12 cellular contexts compared by ENCODE assay signal in genomic region chr19:40745402-40745780, GRCh38. TPM values are rescaled to one million over a fixed set of nuclear protein-coding genes. Genes with fewer than 3 reads are reported as not detected.
DNase-seq lines count a peak whose midpoint lies in the region; ATAC-seq and TF ChIP-seq lines count a peak whose summit lies in the region.
"Had no signal": no experiment of that assay in that cellular context is flagged by ENCODE, and none has a peak within 500 bp of the region (broad histone marks: within the 10 kb centered on the region; RNA-seq: fewer than 3 reads in every experiment).

No MANE protein-coding gene starts in this region.

- peaks cover 19% of the 10 kb centered on the region for H3K4me1 ChIP-seq in GM23338 (ENCODE audit: insufficient read depth)
- H3K4me1 ChIP-seq in psoas muscle, result peaks cover 10% of the 10 kb centered on the region

- peaks cover 31% of the 10 kb centered on the region for H3K4me1 Mint-ChIP-seq in GM23338

- intact Hi-C loops in psoas muscle (cut with DNase I), result no loop called here

- no peak overlapping the region for H3K4me3 Mint-ChIP-seq in GM23338
- H3K4me3 Mint-ChIP-seq: T-helper 1 cell treated with Interleukin-12 subunit alpha and Interleukin-12 subunit beta and Interleukin-4 antibody, amounts not matched to agents 30 μg/mL and 1 μg/mL, for 36 hours had no signal

- no peaks in the 10 kb centered on the region; the same call in 1 of the 2 replicates for H3K36me3 ChIP-seq in GM23338 (ENCODE audit: insufficient read depth)
- peaks cover 0 to 28% of the 10 kb centered on the region in 2 donors for H3K36me3 ChIP-seq in psoas muscle (ENCODE audit: insufficient read depth in 1 of 2, low read depth in 1 of 2)

- WGBS in psoas muscle, 3 donors, result 72 to 78% (median 76%) methylated on average over 7 of the region's 7 CpGs

- TF ChIP-seq CTCF in GM23338 (conservative IDR thresholded peaks at IDR 0.05; ENCODE audit: low read depth in 2 of 2) (no peak), psoas muscle (IDR thresholded peaks at IDR 0.05) (no peak)

- H3K27ac Mint-ChIP-seq in GM23338, result no peak overlapping the region
- H3K27ac Mint-ChIP-seq: T-helper 1 cell treated with Interleukin-12 subunit alpha and Interleukin-12 subunit beta and Interleukin-4 antibody, amounts not matched to agents 30 μg/mL and 1 μg/mL, for 36 hours had no signal

- peak overlapping the region; percentile 57 for H3K4me2 ChIP-seq in GM23338

- peaks cover 20% of the 10 kb centered on the region for H3K27me3 Mint-ChIP-seq in GM23338 (ENCODE audit: insufficient read depth, low read depth, poor library complexity)

- no peak for ATAC-seq in GM23338
- no peak for ATAC-seq in psoas muscle
- no peak for ATAC-seq in HG03135 (IDR thresholded peaks at IDR 0.05; ENCODE audit: unreplicated experiment)

- no peaks in the 10 kb centered on the region for H3F3A ChIP-seq in GM23338 (replicated peaks; ENCODE audit: low read depth)

- peak overlapping the region; percentile 86; the same call in 1 of the 2 replicates for H3K27ac ChIP-seq in GM23338 (ENCODE audit: low read depth)
- peak overlapping the region; percentile 5 for H3K27ac ChIP-seq in epithelial cell of prostate
- H3K27ac ChIP-seq in psoas muscle, result peak overlapping the region; percentile 10

- H3K4me3 ChIP-seq in GM23338 (no peak overlapping the region), psoas muscle (no peak overlapping the region)

- no peak overlapping the region for H2AFZ ChIP-seq in GM23338

- no peaks in the 10 kb centered on the region for H4K20me1 ChIP-seq in GM23338 (replicated peaks; ENCODE audit: insufficient read depth)

- no peak for DNase-seq in GM23338 (ENCODE audit: low spot score)
- no peak for DNase-seq in epithelial cell of prostate (ENCODE audit: low read depth, low spot score)
- DNase-seq in psoas muscle, result no peak
- DNase-seq in ecto neural progenitor cell (ENCODE audit: low spot score), result no peak
- DNase-seq in NCI-H510A treated with DMSO at 0.1 percent for 48 hours (lab: John Stamatoyannopoulos, UW), result no peak
- DNase-seq: Calu3; hippocampal formation; NCI-H748 treated with DMSO at 0.1 percent for 48 hours; stimulated activated CD4-positive, alpha-beta T cell treated with anti-CD3 and anti-CD28 coated beads, Interleukin-4, amount 100 ng/mL, for 4 hours had no signal

- H3K27me3 ChIP-seq in GM23338 (ENCODE audit: insufficient read depth) (no peaks in the 10 kb centered on the region), psoas muscle (ENCODE audit: insufficient read depth in 3 of 3, low read length in 2 of 3) (no peaks in the 10 kb centered on the region)

- H3K36me3 Mint-ChIP-seq in GM23338 (ENCODE audit: low read depth), result peaks cover 20% of the 10 kb centered on the region

- H3K9me3 ChIP-seq in psoas muscle, result no peaks in the 10 kb centered on the region

- H3K9me2 ChIP-seq in GM23338 (ENCODE audit: insufficient read depth), result no peaks in the 10 kb centered on the region; the same call in 1 of the 2 replicates

- H3K79me2 ChIP-seq in GM23338 (replicated peaks; ENCODE audit: insufficient read depth), result peaks cover 5% of the 10 kb centered on the region

- H3K9me3 Mint-ChIP-seq in GM23338, result no peaks in the 10 kb centered on the region
- H3K9me3 Mint-ChIP-seq: T-helper 1 cell treated with Interleukin-12 subunit alpha and Interleukin-12 subunit beta and Interleukin-4 antibody, amounts not matched to agents 30 μg/mL and 1 μg/mL, for 36 hours had no signal

TF ChIP-seq in GM23338, 12 proteins besides CTCF, POLR2A, EP300 and RAD21 (continues in another document):
- TF ChIP-seq ETS1 (IDR thresholded peaks at IDR 0.05) (no peak), POLR2AphosphoS5 (IDR thresholded peaks at IDR 0.05; ENCODE audit: low read depth) (no peak), ZNF114 (CRISPR knock-in tag; IDR thresholded peaks at IDR 0.05) (no peak), JUNB (IDR thresholded peaks at IDR 0.05; ENCODE audit: unreplicated experiment) (no peak), EZH2 (IDR thresholded peaks at IDR 0.05; ENCODE audit: low read depth, unreplicated experiment) (no peak)

RNA-seq across cellular contexts. Expression of gene ACTMAP, which starts 4.9 kb away (rescaled TPM):
- total RNA-seq in GM23338 (2014; rRNA removed; shearing (Covaris generic)), result 10.3 and 14.9 TPM in 2 replicates
- 16.7 and 17.9 TPM in 2 replicates for polyA plus RNA-seq in GM23338 (2016; fragmentation: Nextera tagmentation; extraction: Ambion mirVana)
- 10 to 100 TPM in 2 of 4 donors, 1 to 10 TPM in 2; 6.7 to 13.3 (median 9.6) TPM for total RNA-seq in psoas muscle
- polyA plus RNA-seq in psoas muscle, result 1 to 10 TPM; 5.1 to 8.9 (median 6.6) TPM
- polyA plus RNA-seq: neural cell had no signal

RNA-seq across cellular contexts. Expression of gene SNRPA, which starts 5.6 kb away (rescaled TPM):
- total RNA-seq in GM23338 (2014; rRNA removed; shearing (Covaris generic)), result 239 and 295 TPM in 2 replicates
- polyA plus RNA-seq in GM23338 (2016; fragmentation: Nextera tagmentation; extraction: Ambion mirVana), result 321 and 326 TPM in 2 replicates
- 10 to 100 TPM; 27.5 to 43.6 (median 33.5) TPM for total RNA-seq in psoas muscle
- 10 to 100 TPM; 21.5 to 34.2 (median 22.5) TPM for polyA plus RNA-seq in psoas muscle

RNA-seq across cellular contexts. Expression of gene ITPKC, which starts 28.5 kb away (rescaled TPM):
- 9.8 and 12.6 TPM in 2 replicates for total RNA-seq in GM23338 (2014; rRNA removed; shearing (Covaris generic))
- polyA plus RNA-seq in GM23338 (2016; fragmentation: Nextera tagmentation; extraction: Ambion mirVana) (5.3 and 5.4 TPM in 2 replicates), psoas muscle (10 to 100 TPM; 10.2 to 19.2 (median 16.6) TPM)
- 10 to 100 TPM in 3 of 4 donors, 1 to 10 TPM in 1; 6.9 to 16.7 (median 14.2) TPM for total RNA-seq in psoas muscle

RNA-seq across cellular contexts. Expression of gene COQ8B, which starts 28.7 kb away (rescaled TPM):
- 42.6 and 59.6 TPM in 2 replicates for total RNA-seq in GM23338 (2014; rRNA removed; shearing (Covaris generic))
- 13.4 and 13.9 TPM in 2 replicates for polyA plus RNA-seq in GM23338 (2016; fragmentation: Nextera tagmentation; extraction: Ambion mirVana)
- 10 to 100 TPM in 3 of 4 donors, 1 to 10 TPM in 1; 6.8 to 16.2 (median 13.7) TPM for total RNA-seq in psoas muscle
- polyA plus RNA-seq in psoas muscle, result 10 to 100 TPM; 13.2 to 43.1 (median 16.1) TPM

RNA-seq across cellular contexts. Expression of gene MIA, which starts 29.9 kb away (rescaled TPM):
- total RNA-seq in GM23338 (2014; rRNA removed; shearing (Covaris generic)), result not detected in 2 replicates
- polyA plus RNA-seq in GM23338 (2016; fragmentation: Nextera tagmentation; extraction: Ambion mirVana) (not detected in 2 replicates), psoas muscle (under 1 TPM in 2 of 3 donors, not detected in 1; 0.38 to 0.77 TPM)
- 1 to 10 TPM in 1 of 4 donors, not detected in 3; 1.3 TPM for total RNA-seq in psoas muscle

Comparison
In these comparisons a context has a peak if more than half of its experiments do, and no peak if none do; other contexts are left out.
1. H3K27ac ChIP-seq: peak in every context shown above with its lines; median percentile 86 in GM23338; 10 in psoas muscle; 5 in epithelial cell of prostate.